ENCODE assay signal across 10 cellular contexts in genomic region chr7:92644406-92645113, GRCh38. TPM values are rescaled to one million over a fixed set of nuclear protein-coding genes. Genes with fewer than 3 reads are reported as not detected.
DNase-seq lines count a peak whose midpoint lies in the region; ATAC-seq lines count a peak whose summit lies in the region.
"Had no signal": no experiment of that assay in that cellular context is flagged by ENCODE, and none has a peak within 500 bp of the region (broad histone marks: within the 10 kb centered on the region; RNA-seq: fewer than 3 reads in every experiment).

No MANE protein-coding gene starts in this region.

- no peaks in the 10 kb centered on the region for H3K27me3 Mint-ChIP-seq in activated T-cell treated with anti-CD3 and anti-CD28 coated beads, Interleukin-2, amount 50 U/mL, for 72 hours (ENCODE audit: low read depth)

- H3K4me1 ChIP-seq in subcutaneous abdominal adipose tissue (ENCODE audit: control insufficient read depth in 5 of 5, insufficient read depth in 5 of 5, low read length in 5 of 5) (peaks cover 3 to 31% (median 30%) of the 10 kb centered on the region in 5 donors), Karpas-422 (ENCODE audit: low read length) (peaks cover 31% of the 10 kb centered on the region)

- peak overlapping the region; percentile 35 to 89 for H3K4me3 Mint-ChIP-seq in activated T-cell treated with anti-CD3 and anti-CD28 coated beads, Interleukin-2, amount 50 U/mL, for 72 hours
- H3K4me3 Mint-ChIP-seq: H9 had no signal

- H3K79me2 ChIP-seq in Karpas-422 (ENCODE audit: low read length) = peaks cover 20% of the 10 kb centered on the region; the same call in 1 of the 2 replicates

- DNase-seq in activated T-cell treated with anti-CD3 and anti-CD28 coated beads, Interleukin-2, amount 50 U/mL, for 72 hours = no peak
- DNase-seq in activated T-cell treated with anti-CD3 and anti-CD28 coated beads, Interleukin-2, amount 50 U/mL, for 1 hour = no peak
- DNase-seq in left ventricle myocardium superior (peak; percentile 88), Karpas-422 (no peak), 8988T (no peak), AG08396 (ENCODE audit: low spot score) (no peak)
- DNase-seq: H9 had no signal

- H3K27ac ChIP-seq in angular gyrus (ENCODE audit: low read depth, low read length) = peak overlapping the region; percentile 80
- peak overlapping the region; percentile 68 for H3K27ac ChIP-seq in subcutaneous abdominal adipose tissue (ENCODE audit: low read depth, low read length)
- H3K27ac ChIP-seq in Karpas-422 (ENCODE audit: low read length) = no peak overlapping the region
- H3K27ac ChIP-seq: vagina had no signal

- no peaks in the 10 kb centered on the region for H3K9me2 ChIP-seq in Karpas-422 (replicated peaks; ENCODE audit: insufficient read depth, low read length)

- H3K9me3 ChIP-seq in subcutaneous abdominal adipose tissue (ENCODE audit: control insufficient read depth in 5 of 5, low read length in 5 of 5) = no peaks in the 10 kb centered on the region
- no peaks in the 10 kb centered on the region for H3K9me3 ChIP-seq in Karpas-422 (ENCODE audit: low read length)
- H3K9me3 ChIP-seq: vagina had no signal

- H3K27me3 ChIP-seq in subcutaneous abdominal adipose tissue (ENCODE audit: control insufficient read depth in 5 of 5, insufficient read depth in 4 of 5, low read length in 5 of 5) (no peaks in the 10 kb centered on the region), Karpas-422 (ENCODE audit: low read length) (no peaks in the 10 kb centered on the region)
- H3K27me3 ChIP-seq: vagina had no signal

- H3K4me3 ChIP-seq in subcutaneous abdominal adipose tissue (ENCODE audit: low read depth in 1 of 5, low read length in 5 of 5) (no peak overlapping the region), Karpas-422 (ENCODE audit: low read length) (no peak overlapping the region)
- H3K4me3 ChIP-seq: vagina had no signal

- peak overlapping the region; percentile 96 for H3K27ac Mint-ChIP-seq in activated T-cell treated with anti-CD3 and anti-CD28 coated beads, Interleukin-2, amount 50 U/mL, for 72 hours

- no peaks in the 10 kb centered on the region for H3K36me3 ChIP-seq in subcutaneous abdominal adipose tissue (ENCODE audit: control insufficient read depth in 5 of 5, insufficient read depth in 5 of 5, low read length in 5 of 5)
- H3K36me3 ChIP-seq in Karpas-422 (ENCODE audit: insufficient read depth, low read length) = no peaks in the 10 kb centered on the region
- H3K36me3 ChIP-seq: vagina had no signal

- no peak overlapping the region for H3K4me2 ChIP-seq in Karpas-422 (ENCODE audit: low read depth, low read length, poor library complexity, severe bottlenecking)

- peaks cover 11 to 26% of the 10 kb centered on the region in 2 donors for H3K36me3 Mint-ChIP-seq in activated T-cell treated with anti-CD3 and anti-CD28 coated beads, Interleukin-2, amount 50 U/mL, for 72 hours (ENCODE audit: insufficient read depth in 2 of 2)

- peaks cover 99% of the 10 kb centered on the region for H3K4me1 Mint-ChIP-seq in activated T-cell treated with anti-CD3 and anti-CD28 coated beads, Interleukin-2, amount 50 U/mL, for 72 hours (ENCODE audit: low read depth)

- intact Hi-C loops in left ventricle myocardium superior (cut with micrococcal nuclease) = no loop called here

- no peak overlapping the region for H2AFZ ChIP-seq in Karpas-422 (ENCODE audit: low read length)

- H3K9me3 Mint-ChIP-seq in activated T-cell treated with anti-CD3 and anti-CD28 coated beads, Interleukin-2, amount 50 U/mL, for 72 hours = no peaks in the 10 kb centered on the region
- H3K9me3 Mint-ChIP-seq: H9 had no signal

- ATAC-seq in activated T-cell treated with anti-CD3 and anti-CD28 coated beads, Interleukin-2, amount 50 U/mL, for 72 hours (replicated peaks in 1 of 2) = no peak
- peak; percentile 95 for ATAC-seq in left ventricle myocardium superior

- H3K9ac ChIP-seq in subcutaneous abdominal adipose tissue (ENCODE audit: low read length in 5 of 5) = peak overlapping the region in 1 of 5 donors; percentile 6
- no peak overlapping the region for H3K9ac ChIP-seq in Karpas-422 (ENCODE audit: low read length)

- H4K20me1 ChIP-seq in Karpas-422 (ENCODE audit: insufficient read depth, low read depth, low read length) = no peaks in the 10 kb centered on the region

RNA-seq across cellular contexts. Expression of gene FAM133B, which starts 54.4 kb away (rescaled TPM):
- total RNA-seq in activated T-cell treated with anti-CD3 and anti-CD28 coated beads, Interleukin-2, amount 50 U/mL, for 72 hours = 10 to 100 TPM; 30.3 to 35.7 TPM
- total RNA-seq in left ventricle myocardium superior = 14.8 TPM
- total RNA-seq in Karpas-422 (2014; rRNA removed; shearing (Covaris generic); ENCODE audit: low replicate concordance) = 18.8 and 41.2 TPM in 2 replicates
